21 cellular contexts compared by ENCODE assay signal in the genomic region with DNA sequence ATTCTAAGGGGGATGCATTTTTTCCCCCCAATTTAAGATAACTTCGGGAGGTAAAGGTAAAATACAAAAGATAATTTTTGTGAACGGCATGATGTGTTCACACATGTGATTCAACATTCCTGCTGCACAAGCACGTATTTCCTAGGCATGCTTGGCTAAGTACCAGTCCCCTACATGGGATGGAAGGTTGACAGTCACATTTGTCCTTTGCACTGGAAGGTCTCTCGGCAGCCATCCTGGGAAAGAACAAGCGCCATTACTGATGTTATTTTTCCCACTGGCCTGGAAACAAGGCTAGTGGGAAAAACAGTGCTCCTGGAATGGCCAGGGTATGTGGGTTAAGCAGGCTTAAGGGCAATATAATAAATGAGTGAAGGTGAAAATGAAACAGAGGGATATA.
"Had no signal": no experiment of that assay in that cellular context is flagged by ENCODE, and none has a peak within 500 bp of the region (broad histone marks: within the 10 kb centered on the region; RNA-seq: fewer than 3 reads in every experiment).

No MANE protein-coding gene starts in this region.

- H3K4me1 Mint-ChIP-seq: endodermal cell, nephron had no signal

- H3K9me3 Mint-ChIP-seq: activated T-cell treated with anti-CD3 and anti-CD28 coated beads, Interleukin-2, amount 50 U/mL, for 24 hours; nephron had no signal

- H3K4me1 ChIP-seq: colonic mucosa, prostate gland, tibial artery had no signal

- ATAC-seq: gastroesophageal sphincter, left ventricle myocardium superior had no signal

- H3K36me3 ChIP-seq: brain microvascular endothelial cell, colonic mucosa, esophagus squamous epithelium, gastroesophageal sphincter, neutrophil, ovary, prostate gland, tibial artery had no signal

- H3K4me3 ChIP-seq: colonic mucosa, esophagus squamous epithelium, gastroesophageal sphincter, ovary, prostate gland, tibial artery had no signal

- DNase-seq: activated CD8-positive, alpha-beta memory T cell treated with anti-CD3 and anti-CD28 coated beads, Interleukin-2, amount 50 U/mL, for 4 hours; activated naive CD4-positive, alpha-beta T cell treated with anti-CD3 and anti-CD28 coated beads for 36 hours; activated T-cell treated with anti-CD3 and anti-CD28 coated beads, Interleukin-2, amount 50 U/mL, for 24 hours; brain microvascular endothelial cell; central memory CD4-positive, alpha-beta T cell; colonic mucosa; endodermal cell; esophagus squamous epithelium; head of caudate nucleus; hypothalamus; left ventricle myocardium superior; ovary; stimulated activated CD4-positive, alpha-beta T cell treated with anti-CD3 and anti-CD28 coated beads, Interleukin-4, amount 100 ng/mL, for 24 hours; stimulated activated naive CD4-positive, alpha-beta T cell treated with Interleukin-2 at 50 U/mL for 16 hours; T-helper 1 cell; tibial artery had no signal

- H3K27ac Mint-ChIP-seq: activated naive CD4-positive, alpha-beta T cell treated with anti-CD3 and anti-CD28 coated beads for 36 hours; activated T-cell treated with anti-CD3 and anti-CD28 coated beads, Interleukin-2, amount 50 U/mL, for 24 hours; activated T-helper 2 cell treated with anti-CD3 and anti-CD28 coated beads, Interferon-gamma antibody, Interleukin-2, Interleukin-4, amounts not matched to agents 10 μg/mL and 5 μg/mL and 100 μg/mL, durations not matched to agents 14 hours and 24 hours and 36 hours; endodermal cell; nephron had no signal

- H3K27ac ChIP-seq: brain microvascular endothelial cell, colonic mucosa, esophagus squamous epithelium, gastroesophageal sphincter, neutrophil, ovary, prostate gland had no signal

- H3K27me3 ChIP-seq: brain microvascular endothelial cell, colonic mucosa, esophagus squamous epithelium, gastroesophageal sphincter, neutrophil, ovary, tibial artery had no signal

- H3K9me3 ChIP-seq: colonic mucosa, esophagus squamous epithelium, gastroesophageal sphincter, neutrophil, ovary, prostate gland, tibial artery had no signal

- H3K27me3 Mint-ChIP-seq: activated T-cell treated with anti-CD3 and anti-CD28 coated beads, Interleukin-2, amount 50 U/mL, for 24 hours had no signal

- H3K4me3 Mint-ChIP-seq: activated naive CD4-positive, alpha-beta T cell treated with anti-CD3 and anti-CD28 coated beads for 36 hours; activated T-cell treated with anti-CD3 and anti-CD28 coated beads, Interleukin-2, amount 50 U/mL, for 24 hours; endodermal cell; nephron had no signal
